Comparison of ENCODE assay signal across 8 cellular contexts in genomic region chrX:86002076-86002896, GRCh38. TPM values are rescaled to one million over a fixed set of nuclear protein-coding genes. Genes with fewer than 3 reads are reported as not detected.
DNase-seq lines count a peak whose midpoint lies in the region; ATAC-seq and TF ChIP-seq lines count a peak whose summit lies in the region.

No MANE protein-coding gene starts in this region.

- TF ChIP-seq CTCF in BE2C (IDR thresholded peaks at IDR 0.05; ENCODE audit: low read depth, low read length): no peak

- H3K9me3 ChIP-seq in BE2C: no peaks in the 10 kb centered on the region

- H3K4me1 ChIP-seq in BE2C: no peaks in the 10 kb centered on the region

- DNase-seq in DMS153 treated with DMSO at 0.1 percent for 48 hours (lab: John Stamatoyannopoulos, UW; ENCODE audit: unreplicated experiment): peak; percentile 28
- peak; percentile 25 for DNase-seq in UCSD-AML1 (lab: John Stamatoyannopoulos, UW; ENCODE audit: unreplicated experiment)
- DNase-seq in kidney tubule cell (ENCODE audit: low spot score): peak; percentile 80
- no peak for DNase-seq in stimulated activated CD4-positive, alpha-beta T cell treated with anti-CD3 and anti-CD28 coated beads, Interleukin-2, amount 100 ng/mL, for 48 hours
- no peak for DNase-seq in BE2C

- ATAC-seq in HG02840 (IDR thresholded peaks at IDR 0.05; ENCODE audit: low FRiP score, unreplicated experiment) (peak; percentile 70), HG02763 (IDR thresholded peaks at IDR 0.05; ENCODE audit: unreplicated experiment) (no peak), HG03280 (IDR thresholded peaks at IDR 0.05; ENCODE audit: unreplicated experiment) (no peak)

- H3K4me3 ChIP-seq in BE2C (ENCODE audit: low read depth, low read length): no peak overlapping the region

- no peaks in the 10 kb centered on the region for H3K36me3 ChIP-seq in BE2C

- no peaks in the 10 kb centered on the region for H3K27me3 ChIP-seq in BE2C

RNA-seq across cellular contexts. Expression of gene CHM, which starts 45.1 kb away (rescaled TPM):
- 4.3 TPM for polyA plus RNA-seq in BE2C (2012; ENCODE audit: insufficient read depth, insufficient read length, low read depth)

Comparison
In these comparisons a context has a peak if more than half of its experiments do, and no peak if none do; other contexts are left out.
1. DNase-seq: peak in DMS153 treated with DMSO at 0.1 percent for 48 hours (single experiment), UCSD-AML1 (single experiment) and kidney tubule cell (single experiment); none in stimulated activated CD4-positive, alpha-beta T cell treated with anti-CD3 and anti-CD28 coated beads, Interleukin-2, amount 100 ng/mL, for 48 hours (0 of 2) and BE2C (single experiment).